ENCODE assay signal across 11 cellular contexts in the genomic region with DNA sequence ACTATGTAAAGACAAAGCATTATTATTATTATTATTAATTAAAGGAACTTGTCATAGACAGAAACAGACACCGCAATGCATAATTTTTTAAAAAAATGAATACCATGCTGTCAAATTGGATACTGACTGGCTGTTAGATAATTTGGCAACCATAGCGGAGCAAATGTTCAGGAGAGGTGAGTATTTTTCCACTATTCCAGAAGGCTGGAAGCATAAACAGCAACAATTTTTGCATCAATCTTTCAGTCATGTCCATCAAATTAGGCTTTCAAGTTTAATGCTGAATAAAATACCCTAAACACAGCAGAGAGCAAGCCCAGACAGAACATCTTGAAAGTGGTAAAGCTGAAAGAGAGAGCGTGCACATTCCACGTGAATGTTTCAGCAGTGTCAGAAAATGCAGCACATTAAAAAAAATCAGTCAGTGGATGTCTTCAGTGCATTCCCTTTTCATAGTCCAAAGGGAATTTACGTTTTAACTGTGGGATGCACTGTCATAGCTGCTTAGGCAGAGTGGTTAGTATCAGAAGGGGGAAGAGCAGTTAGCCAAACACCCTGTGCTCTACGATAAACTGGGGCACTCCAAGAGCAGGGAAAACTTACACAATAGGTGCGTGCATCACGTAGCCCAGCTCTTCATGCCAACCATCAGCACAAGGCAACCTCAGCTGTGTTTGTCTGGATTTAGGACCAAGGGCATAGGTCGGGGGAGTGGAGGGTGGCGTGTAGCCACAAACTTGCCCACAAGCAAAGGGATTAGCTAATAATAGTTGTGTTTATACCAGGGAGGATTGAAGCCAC.
DNase-seq lines count a peak whose midpoint lies in the region; ATAC-seq and TF ChIP-seq lines count a peak whose summit lies in the region.
"Had no signal": no experiment of that assay in that cellular context is flagged by ENCODE, and none has a peak within 500 bp of the region (broad histone marks: within the 10 kb centered on the region; RNA-seq: fewer than 3 reads in every experiment).

No MANE protein-coding gene starts in this region.

- H3K27ac ChIP-seq in stomach smooth muscle (ENCODE audit: low read length): peak overlapping the region; percentile 20
- H3K27ac ChIP-seq: adrenal gland, parathyroid adenoma had no signal

- H3K4me3 ChIP-seq in astrocyte of the spinal cord (ENCODE audit: low read depth, low read length): no peak overlapping the region
- H3K4me3 ChIP-seq in stomach smooth muscle (ENCODE audit: low read length in 2 of 2): peak overlapping the region; percentile 33 to 66
- H3K4me3 ChIP-seq: adrenal gland had no signal

- peak; percentile 50 for DNase-seq in HCEC 1CT
- peak; percentile 32 for DNase-seq in astrocyte of the spinal cord (ENCODE audit: low read depth, low spot score)
- no peak for DNase-seq in left ventricle myocardium superior
- DNase-seq in SK-N-DZ (ENCODE audit: low spot score): no peak
- DNase-seq in DMS 273 (lab: John Stamatoyannopoulos, UW; ENCODE audit: unreplicated experiment): no peak
- DNase-seq in activated gamma-delta T cell treated with Interleukin-2 at 50 U/mL for 16 hours: no peak
- DNase-seq: activated CD4-positive, alpha-beta T cell treated with anti-CD3 and anti-CD28 coated beads, Interleukin-2, amount 50 U/mL, for 4 hours; adrenal gland had no signal

- ATAC-seq in left ventricle myocardium superior: peak; percentile 74
- ATAC-seq in HG03280 (IDR thresholded peaks at IDR 0.05; ENCODE audit: unreplicated experiment): no peak

- no peaks in the 10 kb centered on the region for H3K36me3 ChIP-seq in stomach smooth muscle (ENCODE audit: control insufficient read depth in 2 of 2, insufficient read depth in 2 of 2, low read length in 2 of 2)
- H3K36me3 ChIP-seq: adrenal gland had no signal

- H3K27me3 ChIP-seq in stomach smooth muscle (ENCODE audit: control insufficient read depth in 1 of 2, insufficient read depth in 2 of 2, low read length in 2 of 2): no peaks in the 10 kb centered on the region

- intact Hi-C loops in left ventricle myocardium superior (cut with micrococcal nuclease): no loop called here

- TF ChIP-seq CTCF in astrocyte of the spinal cord (IDR thresholded peaks at IDR 0.05; ENCODE audit: low read depth, low read length): no peak

- H3K9me3 ChIP-seq in stomach smooth muscle (ENCODE audit: control insufficient read depth in 2 of 2, low read length in 2 of 2): peaks cover 0 to 4% of the 10 kb centered on the region in 2 donors
- H3K9me3 ChIP-seq: adrenal gland had no signal

- in situ Hi-C loops in astrocyte of the spinal cord (cut with HindIII; ENCODE audit: low sequenced_read_pairs): no loop called here

- peak overlapping the region; percentile 22 to 26 for H3K9ac ChIP-seq in stomach smooth muscle (ENCODE audit: low read length in 2 of 2)
- H3K9ac ChIP-seq: parathyroid adenoma had no signal

- H3K4me1 ChIP-seq in stomach smooth muscle (ENCODE audit: control insufficient read depth, insufficient read depth, low read length): peaks cover 8% of the 10 kb centered on the region
- H3K4me1 ChIP-seq: adrenal gland, parathyroid adenoma had no signal

Comparison
In these comparisons a context has a peak if more than half of its experiments do, and no peak if none do; other contexts are left out.
1. DNase-seq: peak in HCEC 1CT (single experiment) and astrocyte of the spinal cord (single experiment); none in left ventricle myocardium superior (single experiment), SK-N-DZ (single experiment), DMS 273 (single experiment) and activated gamma-delta T cell treated with Interleukin-2 at 50 U/mL for 16 hours (single experiment).